ENCODE assay signal across 9 cellular contexts in genomic region chr1:54404263-54404662, GRCh38. TPM values are rescaled to one million over a fixed set of nuclear protein-coding genes. Genes with fewer than 3 reads are reported as not detected.
DNase-seq lines count a peak whose midpoint lies in the region; ATAC-seq and TF ChIP-seq lines count a peak whose summit lies in the region.
"Had no signal": no experiment of that assay in that cellular context is flagged by ENCODE, and none has a peak within 500 bp of the region (broad histone marks: within the 10 kb centered on the region; RNA-seq: fewer than 3 reads in every experiment).

No MANE protein-coding gene starts in this region.

- ATAC-seq in GM21367 (IDR thresholded peaks at IDR 0.05; ENCODE audit: unreplicated experiment) (no peak), HG03175 (IDR thresholded peaks at IDR 0.05; ENCODE audit: unreplicated experiment) (no peak)

- no peaks in the 10 kb centered on the region for H3K27me3 Mint-ChIP-seq in neural crest cell (ENCODE audit: low read depth)

- H3F3A ChIP-seq in Loucy (ENCODE audit: low read depth) = no peaks in the 10 kb centered on the region

- H3K4me1 ChIP-seq in Loucy (ENCODE audit: insufficient read depth, low read length, poor library complexity, severe bottlenecking) (peaks cover 65% of the 10 kb centered on the region), ectodermal cell (ENCODE audit: control insufficient read depth, insufficient read depth, low read length) (peaks cover 23% of the 10 kb centered on the region)

- 23 to 27% methylated on average over 11 of the region's 11 CpGs for WGBS in ectodermal cell, 2 experiments

- peak overlapping the region; percentile 69 for H3K27ac Mint-ChIP-seq in neural crest cell (ENCODE audit: unreplicated experiment)

- H3K36me3 Mint-ChIP-seq in neural crest cell (ENCODE audit: low read depth) = peaks cover 35% of the 10 kb centered on the region

- H3K79me2 ChIP-seq in Loucy (ENCODE audit: insufficient read depth, low read length) = peaks cover 62% of the 10 kb centered on the region

- H3K9me3 ChIP-seq in Loucy (ENCODE audit: insufficient read depth, low read depth, low read length) (no peaks in the 10 kb centered on the region), ectodermal cell (ENCODE audit: control insufficient read depth, low read length) (no peaks in the 10 kb centered on the region)

- DNase-seq in BJ (ENCODE audit: low read depth) = no peak
- DNase-seq in neural crest cell (ENCODE audit: low read depth, low spot score) = no peak
- no peak for DNase-seq in HCEC 1CT
- no peak for DNase-seq in HEK293T (ENCODE audit: extremely low spot score)
- DNase-seq: NCI-H446 had no signal

- POLR2A ChIA-PET in BJ (lab: Charles Lee) = no interaction called here
- POLR2A ChIA-PET in HEK293T (lab: Yijun Ruan, JAX) = interaction anchor here (1.3 to 2.0 kb wide), 2 partner anchors 83 to 85 kb away, joined by 3 to 6 read pairs; no protein-coding TSS in a partner anchor

- no peaks in the 10 kb centered on the region for H3K9me2 ChIP-seq in Loucy (replicated peaks; ENCODE audit: low read depth, low read length)

- H3K27ac ChIP-seq in ectodermal cell (ENCODE audit: insufficient read depth, low read depth, low read length, poor library complexity, severe bottlenecking) = no peak overlapping the region

- peaks cover 59% of the 10 kb centered on the region for H3K4me1 Mint-ChIP-seq in neural crest cell

- CTCF ChIA-PET in BJ (lab: Yijun Ruan, JAX) (interaction anchor here (0.6 to 2.1 kb wide), 11 partner anchors 10 to 132 kb away, joined by 3 to 17 read pairs (median 4); no protein-coding TSS in a partner anchor), HEK293T (lab: Yijun Ruan, JAX) (no interaction called here)

- TF ChIP-seq CTCF in BJ (IDR thresholded peaks at IDR 0.05; ENCODE audit: insufficient read depth, low read depth, low read length) (no peak), Loucy (conservative IDR thresholded peaks at IDR 0.05; ENCODE audit: low read length) (no peak), neural crest cell (conservative IDR thresholded peaks at IDR 0.05) (no peak)

- H4K20me1 ChIP-seq in Loucy (ENCODE audit: insufficient read depth, low read length, poor library complexity, severe bottlenecking) = peaks cover 51% of the 10 kb centered on the region

- H3K4me2 ChIP-seq in Loucy (ENCODE audit: low read depth, low read length, poor library complexity, severe bottlenecking) = peak overlapping the region; percentile 98

- H3K4me3 ChIP-seq in BJ (ENCODE audit: low read depth, low read length) (peak overlapping the region; percentile 77), Loucy (ENCODE audit: low read length, poor library complexity, severe bottlenecking) (peak overlapping the region; percentile 85), ectodermal cell (ENCODE audit: insufficient read depth, low read depth, low read length) (peak overlapping the region; percentile 79)

- no peaks in the 10 kb centered on the region for H3K9me3 Mint-ChIP-seq in neural crest cell

- peak overlapping the region; percentile 71 for H3K9ac ChIP-seq in Loucy (ENCODE audit: low read depth, low read length, poor library complexity, severe bottlenecking)

- H3K27me3 ChIP-seq in BJ (ENCODE audit: control insufficient read depth, insufficient read depth, low read length) = no peaks in the 10 kb centered on the region
- H3K27me3 ChIP-seq in Loucy (ENCODE audit: insufficient read depth, low read length, poor library complexity, severe bottlenecking) = no peaks in the 10 kb centered on the region
- H3K27me3 ChIP-seq in ectodermal cell (ENCODE audit: control insufficient read depth, insufficient read depth, low read length, poor library complexity, severe bottlenecking) = no peaks in the 10 kb centered on the region

- H3K36me3 ChIP-seq in BJ (ENCODE audit: control insufficient read depth, insufficient read depth, low read length) (peaks cover 9% of the 10 kb centered on the region), Loucy (ENCODE audit: insufficient read depth, low read length) (peaks cover 23% of the 10 kb centered on the region; the same call in 1 of the 2 replicates), ectodermal cell (ENCODE audit: control insufficient read depth, insufficient read depth, low read length) (peaks cover 22% of the 10 kb centered on the region)

- peak overlapping the region; percentile 93 for H3K4me3 Mint-ChIP-seq in neural crest cell

- no peak overlapping the region for H2AFZ ChIP-seq in Loucy (ENCODE audit: low read length)

TF ChIP-seq in HEK293T, 16 proteins besides CTCF, POLR2A, EP300 and RAD21:
- TF ChIP-seq L3MBTL2 (conservative IDR thresholded peaks at IDR 0.05) = no peak
TF ChIP-seq in HEK293T: peak in this region for 0.

RNA-seq across cellular contexts. Expression of gene SSBP3, which starts 1.9 kb away (rescaled TPM):
- 19.6 and 25.9 TPM in 2 replicates for polyA plus RNA-seq in BJ (2011; rRNA removed)
- polyA minus RNA-seq in BJ (2011; rRNA and poly(A)+ RNA removed) = 11.2 and 14.0 TPM in 2 replicates
- polyA plus RNA-seq in ectodermal cell (2013, experiment 1 of 4) = 165 TPM
- polyA plus RNA-seq in ectodermal cell (2013, experiment 2 of 4) = 166 TPM
- polyA plus RNA-seq in ectodermal cell (2013, experiment 3 of 4) = 129 TPM
- polyA plus RNA-seq in ectodermal cell (2013, experiment 4 of 4) = 145 TPM
- 94.3 and 99.0 TPM in 2 replicates for total RNA-seq in neural crest cell
